Comparison of ENCODE assay signal across 18 cellular contexts in genomic region chr5:158899201-158899600, GRCh38.
"Had no signal": no experiment of that assay in that cellular context is flagged by ENCODE, and none has a peak within 500 bp of the region (broad histone marks: within the 10 kb centered on the region; RNA-seq: fewer than 3 reads in every experiment).

No MANE protein-coding gene starts in this region.

- H2AFZ ChIP-seq: parathyroid adenoma had no signal

- H3K4me3 Mint-ChIP-seq: activated T-helper 17 cell treated with anti-CD3 and anti-CD28 coated beads, Interleukin-2, amount 50 U/mL, for 72 hours; dendritic cell treated with granulocyte-macrophage colony-stimulating factor and Interleukin-4, amounts not matched to agents 40 ng/mL and 50 ng/mL, for 4 days; effector memory CD8-positive, alpha-beta T cell; natural killer cell had no signal

- H3K36me3 Mint-ChIP-seq: natural killer cell had no signal

- H3K4me1 ChIP-seq: left lung, parathyroid adenoma, thyroid gland had no signal

- H3K4me3 ChIP-seq: left lung, thyroid gland had no signal

- ATAC-seq: activated T-helper 17 cell treated with anti-CD3 and anti-CD28 coated beads, Interleukin-2, amount 50 U/mL, for 72 hours; effector memory CD8-positive, alpha-beta T cell; left lung; natural killer cell had no signal

- H3K27me3 ChIP-seq: left lung, neutrophil, thyroid gland had no signal

- H3K27ac ChIP-seq: left lung, neutrophil, parathyroid adenoma, thyroid gland had no signal

- DNase-seq: activated CD4-positive, alpha-beta T cell treated with anti-CD3 and anti-CD28 coated beads, Interleukin-2, amount 50 U/mL, for 4 hours; activated CD4-positive, CD25-positive, alpha-beta regulatory T cell treated with anti-CD3 and anti-CD28 coated beads, Interleukin-2, amount 50 U/mL, for 72 hours; activated naive CD4-positive, alpha-beta T cell treated with Interleukin-2 at 50 U/mL for 16 hours; activated T-cell treated with anti-CD3 and anti-CD28 coated beads for 4 hours; anterior cingulate cortex; effector memory CD8-positive, alpha-beta T cell; hippocampal formation; mesenchymal stem cell; natural killer cell; stimulated activated CD4-positive, alpha-beta T cell treated with anti-CD3 and anti-CD28 coated beads, Interleukin-12 subunit alpha, Interleukin-12 subunit beta, amount 100 ng/mL, for 4 hours; stimulated activated CD4-positive, alpha-beta T cell treated with anti-CD3 and anti-CD28 coated beads, Interleukin-2, amount 100 ng/mL, for 24 hours; T1000 had no signal

- H3K9me3 ChIP-seq: left lung, neutrophil, thyroid gland had no signal

- H3K4me1 Mint-ChIP-seq: activated T-helper 17 cell treated with anti-CD3 and anti-CD28 coated beads, Interleukin-2, amount 50 U/mL, for 72 hours; natural killer cell had no signal

- H3K9ac ChIP-seq: parathyroid adenoma had no signal

- H3K9me3 Mint-ChIP-seq: activated T-helper 17 cell treated with anti-CD3 and anti-CD28 coated beads, Interleukin-2, amount 50 U/mL, for 72 hours; dendritic cell treated with granulocyte-macrophage colony-stimulating factor and Interleukin-4, amounts not matched to agents 40 ng/mL and 50 ng/mL, for 4 days; natural killer cell had no signal

- H3K36me3 ChIP-seq: left lung, neutrophil, thyroid gland had no signal

- H3K27ac Mint-ChIP-seq: activated T-helper 17 cell treated with anti-CD3 and anti-CD28 coated beads, Interleukin-2, amount 50 U/mL, for 72 hours; dendritic cell treated with granulocyte-macrophage colony-stimulating factor and Interleukin-4, amounts not matched to agents 40 ng/mL and 50 ng/mL, for 4 days; effector memory CD8-positive, alpha-beta T cell; natural killer cell had no signal

- H3K79me2 ChIP-seq: parathyroid adenoma had no signal
